Comparison of ENCODE assay signal across 8 cellular contexts in genomic region chr16:31472559-31473203, GRCh38. TPM values are rescaled to one million over a fixed set of nuclear protein-coding genes. Genes with fewer than 3 reads are reported as not detected.
A peak's percentile ranks its signal among the peaks of the same experiment; 100 is the strongest.
DNase-seq lines count a peak whose midpoint lies in the region; ATAC-seq and TF ChIP-seq lines count a peak whose summit lies in the region.

No MANE protein-coding gene starts in this region.

- H3K9me3 Mint-ChIP-seq in natural killer cell: no peaks in the 10 kb centered on the region

- TF ChIP-seq CTCF in AG09309 (IDR thresholded peaks at IDR 0.05; ENCODE audit: control insufficient read depth, insufficient read depth, low read depth, low read length, missing control alignments) (peak; percentile 78), fibroblast of pulmonary artery (IDR thresholded peaks at IDR 0.05; ENCODE audit: low read length, missing control alignments) (peak; percentile 76), natural killer cell (IDR thresholded peaks at IDR 0.05) (no peak)

- intact Hi-C loops in natural killer cell (cut with micrococcal nuclease): no loop called here

- H3K27me3 Mint-ChIP-seq in natural killer cell (ENCODE audit: low read depth in 2 of 2): peaks cover 0 to 23% of the 10 kb centered on the region in 2 donors

- ATAC-seq in GM18505 (IDR thresholded peaks at IDR 0.05; ENCODE audit: unreplicated experiment) (peak; percentile 56), natural killer cell (peak in 2 of 3 donors; percentile 32 to 58), HG03025 (IDR thresholded peaks at IDR 0.05; ENCODE audit: low FRiP score, unreplicated experiment) (no peak), HG03378 (IDR thresholded peaks at IDR 0.05; ENCODE audit: unreplicated experiment) (no peak)

- TF ChIP-seq POLR2A in GM18505 (IDR thresholded peaks at IDR 0.05; ENCODE audit: borderline replicate concordance, extremely low read depth, insufficient read depth, insufficient read length): no peak

- peak overlapping the region in 1 of 2 donors; percentile 42 for H3K27ac Mint-ChIP-seq in natural killer cell

- no peaks in the 10 kb centered on the region for H3K36me3 Mint-ChIP-seq in natural killer cell

- H3K4me3 ChIP-seq in AG09309 (ENCODE audit: control insufficient read depth, low read depth, low read length) (peak overlapping the region; percentile 70), fibroblast of pulmonary artery (replicated peaks; ENCODE audit: low read depth, low read length) (peak overlapping the region; percentile 82)

- H3K4me1 Mint-ChIP-seq in natural killer cell: peaks cover under 1 to 26% of the 10 kb centered on the region in 2 donors

- DNase-seq in AG09309 (ENCODE audit: low read depth): peak; percentile 70
- DNase-seq in NCI-H2171 (lab: John Stamatoyannopoulos, UW): peak; percentile 90
- peak; percentile 75 to 78 for DNase-seq in activated T-cell treated with anti-CD3 and anti-CD28 coated beads, Interleukin-2, amount 50 U/mL, for 48 hours
- peak; percentile 96 for DNase-seq in fibroblast of pulmonary artery (ENCODE audit: low read depth)
- no peak for DNase-seq in natural killer cell

- H3K4me3 Mint-ChIP-seq in natural killer cell: peak overlapping the region; percentile 77

RNA-seq across cellular contexts. Expression of gene TGFB1I1, which starts 0.7 kb away (rescaled TPM):
- total RNA-seq in natural killer cell: 1 to 10 TPM in 1 of 3 donors, under 1 TPM in 2; 0.72 to 1.3 (median 0.78) TPM

RNA-seq across cellular contexts. Expression of gene SLC5A2, which starts 10.2 kb away (rescaled TPM):
- under 1 TPM in 2 of 3 donors, not detected in 1; 0.20 to 0.96 TPM for total RNA-seq in natural killer cell

RNA-seq across cellular contexts. Expression of gene ARMC5, which starts 13.4 kb away (rescaled TPM):
- total RNA-seq in natural killer cell: 10 to 100 TPM; 10.4 to 22.8 (median 16.6) TPM

RNA-seq across cellular contexts. Expression of gene ZNF843, which starts 30.1 kb away (rescaled TPM):
- total RNA-seq in natural killer cell: under 1 TPM; 0.14 to 0.50 (median 0.23) TPM

RNA-seq across cellular contexts. Expression of gene RUSF1, which starts 35.5 kb away (rescaled TPM):
- total RNA-seq in natural killer cell: 10 to 100 TPM; 50.2 to 61.5 (median 51.9) TPM

Comparison
In these comparisons a context has a peak if more than half of its experiments do, and no peak if none do; other contexts are left out.
1. ATAC-seq: peak in GM18505 (single experiment) and natural killer cell (2 of 3); none in HG03025 (single experiment) and HG03378 (single experiment).